Comparison of ENCODE assay signal across 8 cellular contexts in the genomic region with DNA sequence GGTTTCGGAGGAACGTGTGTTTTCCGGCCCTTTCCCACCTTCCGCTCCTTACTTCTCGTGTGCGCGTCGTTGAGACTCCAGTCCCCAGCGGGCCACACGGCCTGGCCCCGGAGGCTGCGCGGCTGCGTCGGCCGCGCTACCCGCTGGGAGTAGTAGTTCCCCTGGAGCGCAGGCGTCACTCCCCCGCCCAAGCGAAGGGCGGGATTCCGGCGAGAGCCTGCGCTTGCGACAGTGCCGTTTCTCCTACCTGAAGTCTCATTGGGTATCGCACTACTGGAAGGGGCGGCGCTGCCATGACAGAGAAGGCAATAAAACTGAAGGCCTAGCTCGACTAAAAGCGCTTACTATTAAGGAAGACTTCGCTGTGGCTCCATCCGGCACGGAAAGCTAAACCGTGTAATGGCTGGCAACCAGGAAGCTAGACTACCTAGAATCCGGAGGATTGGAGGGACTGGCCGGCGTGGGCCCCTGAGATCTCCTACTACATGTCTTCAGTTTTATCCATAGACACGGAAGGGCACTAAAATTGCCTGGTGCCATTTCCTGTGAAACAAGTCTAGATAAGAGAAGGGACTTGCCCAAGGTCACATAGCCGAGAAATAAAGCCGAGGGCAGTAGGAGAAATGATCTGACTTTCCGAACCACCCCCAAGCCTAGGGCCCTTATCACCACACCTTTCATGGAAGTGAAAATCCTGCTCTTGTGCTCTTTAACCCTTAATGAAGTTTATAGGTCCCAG. TPM values are rescaled to one million over a fixed set of nuclear protein-coding genes. Genes with fewer than 3 reads are reported as not detected.
A peak's percentile ranks its signal among the peaks of the same experiment; 100 is the strongest.
DNase-seq lines count a peak whose midpoint lies in the region; ATAC-seq and TF ChIP-seq lines count a peak whose summit lies in the region.

No MANE protein-coding gene starts in this region.

- no peak for TF ChIP-seq CTCF in left lung (IDR thresholded peaks at IDR 0.05)

- no peaks in the 10 kb centered on the region for H3K27me3 ChIP-seq in left lung

- H3K36me3 ChIP-seq in left lung = peaks cover 0 to 16% of the 10 kb centered on the region in 2 donors

- no peaks in the 10 kb centered on the region for H3K9me3 ChIP-seq in left lung

- H3K4me3 ChIP-seq in left lung = peak overlapping the region; percentile 91 to 100

- peaks cover 31 to 49% of the 10 kb centered on the region in 2 donors for H3K4me1 ChIP-seq in left lung

- H3K27ac ChIP-seq in left lung = peak overlapping the region; percentile 99

- intact Hi-C loops in left lung (cut with DNase I) = no loop called here

- peak; percentile 84 for ATAC-seq in GM19397 (IDR thresholded peaks at IDR 0.05; ENCODE audit: unreplicated experiment)
- peak; percentile 81 for ATAC-seq in HG03565 (IDR thresholded peaks at IDR 0.05; ENCODE audit: unreplicated experiment)
- peak; percentile 94 for ATAC-seq in left lung

- peak; percentile 99 for DNase-seq in CD1c-positive myeloid dendritic cell (ENCODE audit: extremely low spot score)
- DNase-seq in NCI-H748 treated with DMSO at 0.1 percent for 48 hours (lab: John Stamatoyannopoulos, UW) = peak; percentile 97
- DNase-seq in activated CD4-positive, alpha-beta T cell treated with anti-CD3 and anti-CD28 coated beads, Interleukin-2, amount 50 U/mL, for 4 hours = peak; percentile 93 to 96
- DNase-seq in dermis blood vessel endothelial cell = peak; percentile 99
- peak; percentile 99 for DNase-seq in left lung
- peak; percentile 92 for DNase-seq in stimulated activated CD4-positive, alpha-beta T cell treated with anti-CD3 and anti-CD28 coated beads, Interleukin-2, amount 100 ng/mL, for 48 hours

RNA-seq across cellular contexts. Expression of gene TMEM69, which starts 0.8 kb away (rescaled TPM):
- total RNA-seq in dermis blood vessel endothelial cell = 11.9 and 20.5 TPM in 2 replicates
- 10 to 100 TPM; 17.6 to 19.9 TPM for total RNA-seq in left lung

RNA-seq across cellular contexts. Expression of gene GPBP1L1, which starts 0.8 kb away (rescaled TPM):
- total RNA-seq in dermis blood vessel endothelial cell = 120 and 145 TPM in 2 replicates
- total RNA-seq in left lung = 100 to 1,000 TPM in 1 of 2 donors, 10 to 100 TPM in 1; 94.9 to 113 TPM

Comparison
In these comparisons a context has a peak if more than half of its experiments do, and no peak if none do; other contexts are left out.
1. Peak in every context shown above with its lines: DNase-seq, ATAC-seq, H3K4me3 ChIP-seq and H3K27ac ChIP-seq.